ENCODE assay signal across 8 cellular contexts in the genomic region with DNA sequence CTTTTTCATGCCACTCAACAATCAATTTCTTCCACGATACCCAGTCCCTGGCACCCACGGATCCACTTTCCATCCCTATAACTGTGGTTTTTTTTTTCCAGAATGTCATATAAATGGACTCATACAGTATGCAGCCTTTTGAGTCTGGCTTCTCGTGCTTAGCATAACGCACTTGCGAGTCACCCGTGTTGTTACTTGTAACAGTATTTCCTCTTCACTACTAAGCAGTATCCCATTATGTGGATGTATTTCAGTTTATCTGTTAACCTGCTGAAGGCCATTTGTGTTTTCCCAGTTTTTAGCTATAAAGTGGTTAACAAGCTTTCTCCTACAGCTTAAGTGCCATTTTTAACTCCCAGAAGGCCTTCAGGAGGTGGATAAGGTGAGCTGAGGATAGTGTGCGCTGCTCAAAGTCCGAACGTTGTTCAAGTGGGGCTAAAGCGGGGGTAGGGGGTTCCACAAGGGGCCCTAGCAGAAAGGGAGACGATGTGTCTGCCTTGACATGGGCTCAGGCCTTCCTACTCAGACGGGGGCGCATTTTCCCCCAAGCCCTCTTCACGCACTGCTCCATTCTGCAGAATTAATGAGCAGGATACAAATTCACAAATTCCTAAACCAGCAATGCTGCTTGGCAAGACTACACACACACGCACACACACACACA. TPM values are rescaled to one million over a fixed set of nuclear protein-coding genes. Genes with fewer than 3 reads are reported as not detected.
DNase-seq lines count a peak whose midpoint lies in the region; ATAC-seq and TF ChIP-seq lines count a peak whose summit lies in the region.

No MANE protein-coding gene starts in this region.

- H3K9me3 ChIP-seq in lung (ENCODE audit: control insufficient read depth in 2 of 2, insufficient read depth in 1 of 2, low read length in 1 of 2) (no peaks in the 10 kb centered on the region), thyroid gland (no peaks in the 10 kb centered on the region)

- no peaks in the 10 kb centered on the region for H3K27me3 ChIP-seq in lung (ENCODE audit: control insufficient read depth, insufficient read depth)
- no peaks in the 10 kb centered on the region for H3K27me3 ChIP-seq in thyroid gland

- ATAC-seq in HG02642 (IDR thresholded peaks at IDR 0.05; ENCODE audit: poor library complexity, unreplicated experiment) (peak; percentile 8), lung (ENCODE audit: insufficient read depth, low FRiP score) (no peak), GM21786 (IDR thresholded peaks at IDR 0.05; ENCODE audit: unreplicated experiment) (no peak)

- H3K27ac ChIP-seq in coronary artery (peak overlapping the region; percentile 99), lung (ENCODE audit: low read depth in 1 of 2, low read length in 1 of 2) (peak overlapping the region; percentile 96), thyroid gland (peak overlapping the region; percentile 96 to 97 (median 96))

- WGBS in lung, 2 donors, result 2 to 5% methylated on average over 15 of the region's 15 CpGs
- 5 to 6% methylated on average over 14 to 15 of the region's 15 CpGs for WGBS in thyroid gland, 2 donors

- DNase-seq in EH (ENCODE audit: low read depth) (peak; percentile 74), RPMI7951 (ENCODE audit: low read depth) (peak; percentile 23), coronary artery (ENCODE audit: low spot score) (peak; percentile 14), lung (ENCODE audit: low spot score) (no peak), thyroid gland (no peak), amniotic stem cell (lab: John Stamatoyannopoulos, UW) (no peak)

- H3K4me1 ChIP-seq in lung (ENCODE audit: control insufficient read depth in 2 of 2, insufficient read depth in 2 of 2, low read length in 2 of 2), result peaks cover 15 to 16% of the 10 kb centered on the region in 2 donors
- H3K4me1 ChIP-seq in thyroid gland, result peaks cover 18 to 34% of the 10 kb centered on the region in 2 donors

- no peak for TF ChIP-seq CTCF in coronary artery (IDR thresholded peaks at IDR 0.05)
- no peak for TF ChIP-seq CTCF in lung (IDR thresholded peaks at IDR 0.05; ENCODE audit: control extremely low read depth, extremely low read depth)
- no peak for TF ChIP-seq CTCF in thyroid gland (IDR thresholded peaks at IDR 0.05)

- TF ChIP-seq POLR2A in thyroid gland (IDR thresholded peaks at IDR 0.05), result no peak

- intact Hi-C loops in thyroid gland (cut with DNase I), result no loop called here

- H3K4me3 ChIP-seq in coronary artery, result peak overlapping the region; percentile 97
- H3K4me3 ChIP-seq in lung, result peak overlapping the region; percentile 84
- H3K4me3 ChIP-seq in thyroid gland (replicated peaks in 1 of 3), result peak overlapping the region; percentile 59 to 85 (median 73)

- peaks cover 0 to 4% of the 10 kb centered on the region in 2 donors for H3K36me3 ChIP-seq in lung (ENCODE audit: control insufficient read depth in 2 of 2, insufficient read depth in 2 of 2, low read length in 2 of 2)
- peaks cover 0 to 1% of the 10 kb centered on the region in 2 donors for H3K36me3 ChIP-seq in thyroid gland

RNA-seq across cellular contexts. Expression of gene ADAR, which starts 0.8 kb away (rescaled TPM):
- 59.1 and 62.2 TPM in 2 replicates for total RNA-seq in RPMI7951 (2014; rRNA removed; shearing (Covaris generic))
- total RNA-seq in lung, result 100 to 1,000 TPM; 140 to 141 TPM
- 10 to 100 TPM; 27.1 to 73.4 TPM for polyA plus RNA-seq in lung
- 100 to 1,000 TPM in 2 of 4 donors, 10 to 100 TPM in 2; 89.1 to 168 (median 114) TPM for total RNA-seq in thyroid gland

RNA-seq across cellular contexts. Expression of gene CHRNB2, which starts 39.6 kb away (rescaled TPM):
- total RNA-seq in RPMI7951 (2014; rRNA removed; shearing (Covaris generic)), result 0.10 TPM in 1 of 2 replicates, not detected in the other
- total RNA-seq in lung (under 1 TPM; 0.09 to 0.21 TPM), thyroid gland (under 1 TPM in 1 of 4 donors, not detected in 3; 0.73 TPM)
- under 1 TPM; 0.06 to 0.07 TPM for polyA plus RNA-seq in lung

RNA-seq across cellular contexts. Expression of gene UBE2Q1, which starts 48.8 kb away (rescaled TPM):
- total RNA-seq in RPMI7951 (2014; rRNA removed; shearing (Covaris generic)), result 15.1 and 24.2 TPM in 2 replicates
- total RNA-seq in lung (10 to 100 TPM; 38.6 to 87.3 TPM), thyroid gland (10 to 100 TPM; 24.5 to 61.3 (median 28.7) TPM)
- 10 to 100 TPM; 34.3 to 47.9 TPM for polyA plus RNA-seq in lung

Comparison
In these comparisons a context has a peak if more than half of its experiments do, and no peak if none do; other contexts are left out.
1. DNase-seq: peak in EH (single experiment), RPMI7951 (single experiment) and coronary artery (single experiment); none in lung (single experiment), thyroid gland (0 of 2) and amniotic stem cell (single experiment).
2. Peak in every context shown above with its lines, with median percentiles within 50 percentile points of each other: H3K27ac ChIP-seq and H3K4me3 ChIP-seq.